1 cellular context compared by ENCODE assay signal in the genomic region with DNA sequence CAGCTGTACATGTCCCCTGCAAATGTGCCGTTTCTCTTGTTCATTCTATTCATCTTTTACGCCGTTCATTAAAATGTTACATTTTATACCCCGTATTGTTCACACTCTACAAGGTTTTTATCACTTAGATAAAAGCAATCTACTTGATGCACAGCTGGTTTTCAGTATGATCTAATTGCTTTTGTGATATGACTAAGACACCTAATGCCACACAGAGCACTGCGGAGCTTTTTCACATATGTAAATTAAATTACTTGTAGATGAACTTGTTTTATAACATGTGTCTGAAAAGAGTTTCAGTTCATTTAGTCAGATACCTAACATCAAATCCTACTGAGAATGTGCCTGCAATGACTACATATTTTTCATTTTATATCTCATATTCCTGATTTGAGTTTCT.
TF ChIP-seq lines count a peak whose summit lies in the region.

No MANE protein-coding gene starts in this region.

TF ChIP-seq in GM12878, 131 proteins besides CTCF, POLR2A, EP300 and RAD21 (continued from another document):
- TF ChIP-seq, protein P1, sequence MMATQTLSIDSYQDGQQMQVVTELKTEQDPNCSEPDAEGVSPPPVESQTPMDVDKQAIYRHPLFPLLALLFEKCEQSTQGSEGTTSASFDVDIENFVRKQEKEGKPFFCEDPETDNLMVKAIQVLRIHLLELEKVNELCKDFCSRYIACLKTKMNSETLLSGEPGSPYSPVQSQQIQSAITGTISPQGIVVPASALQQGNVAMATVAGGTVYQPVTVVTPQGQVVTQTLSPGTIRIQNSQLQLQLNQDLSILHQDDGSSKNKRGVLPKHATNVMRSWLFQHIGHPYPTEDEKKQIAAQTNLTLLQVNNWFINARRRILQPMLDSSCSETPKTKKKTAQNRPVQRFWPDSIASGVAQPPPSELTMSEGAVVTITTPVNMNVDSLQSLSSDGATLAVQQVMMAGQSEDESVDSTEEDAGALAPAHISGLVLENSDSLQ (IDR thresholded peaks at IDR 0.05): no peak
- TF ChIP-seq HDGF (IDR thresholded peaks at IDR 0.05): no peak
- TF ChIP-seq ZSCAN29 (IDR thresholded peaks at IDR 0.05): no peak
- TF ChIP-seq PAX8 (IDR thresholded peaks at IDR 0.05): no peak
- TF ChIP-seq KLF5 (IDR thresholded peaks at IDR 0.05; ENCODE audit: partially characterized antibody): no peak
- TF ChIP-seq CBFB (IDR thresholded peaks at IDR 0.05; ENCODE audit: low read depth): no peak
- TF ChIP-seq ZNF24 (IDR thresholded peaks at IDR 0.05): no peak
- peak; percentile 84 for TF ChIP-seq JUNB (IDR thresholded peaks at IDR 0.05)
- 0 out of 2 replicates have a peak, but pooled peaks have one; percentile 21 for TF ChIP-seq NFIC (IDR thresholded peaks at IDR 0.05; ENCODE audit: low read depth, low read length)
- TF ChIP-seq BHLHE40 (IDR thresholded peaks at IDR 0.05; ENCODE audit: borderline replicate concordance in 1 of 2, low read depth in 2 of 2, low read length in 1 of 2): no peak
- no peak for TF ChIP-seq ZBED1 (IDR thresholded peaks at IDR 0.05; ENCODE audit: borderline replicate concordance)
- TF ChIP-seq MEF2B (IDR thresholded peaks at IDR 0.05; ENCODE audit: partially characterized antibody, poor library complexity, severe bottlenecking): no peak
- TF ChIP-seq BRCA1 (IDR thresholded peaks at IDR 0.05; ENCODE audit: low read depth, low read length): no peak
- TF ChIP-seq RFX5 (IDR thresholded peaks at IDR 0.05; ENCODE audit: low read depth, low read length): no peak
- TF ChIP-seq LARP7 (IDR thresholded peaks at IDR 0.05): no peak
- TF ChIP-seq CBX5 (IDR thresholded peaks at IDR 0.05; ENCODE audit: low read depth): no peak
- TF ChIP-seq, protein P2, sequence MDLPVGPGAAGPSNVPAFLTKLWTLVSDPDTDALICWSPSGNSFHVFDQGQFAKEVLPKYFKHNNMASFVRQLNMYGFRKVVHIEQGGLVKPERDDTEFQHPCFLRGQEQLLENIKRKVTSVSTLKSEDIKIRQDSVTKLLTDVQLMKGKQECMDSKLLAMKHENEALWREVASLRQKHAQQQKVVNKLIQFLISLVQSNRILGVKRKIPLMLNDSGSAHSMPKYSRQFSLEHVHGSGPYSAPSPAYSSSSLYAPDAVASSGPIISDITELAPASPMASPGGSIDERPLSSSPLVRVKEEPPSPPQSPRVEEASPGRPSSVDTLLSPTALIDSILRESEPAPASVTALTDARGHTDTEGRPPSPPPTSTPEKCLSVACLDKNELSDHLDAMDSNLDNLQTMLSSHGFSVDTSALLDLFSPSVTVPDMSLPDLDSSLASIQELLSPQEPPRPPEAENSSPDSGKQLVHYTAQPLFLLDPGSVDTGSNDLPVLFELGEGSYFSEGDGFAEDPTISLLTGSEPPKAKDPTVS (IDR thresholded peaks at IDR 0.05; ENCODE audit: low read depth, low read length): no peak
